Comparison of ENCODE assay signal across 8 cellular contexts in genomic region chr1:237562247-237562823, GRCh38.
DNase-seq lines count a peak whose midpoint lies in the region; ATAC-seq, FAIRE-seq and TF ChIP-seq lines count a peak whose summit lies in the region.

No MANE protein-coding gene starts in this region.

- H3K36me3 Mint-ChIP-seq in astrocyte (ENCODE audit: low read depth, unreplicated experiment), result no peaks in the 10 kb centered on the region

- ATAC-seq in GM19395 (IDR thresholded peaks at IDR 0.05; ENCODE audit: unreplicated experiment) (peak; percentile 90), HG03439 (IDR thresholded peaks at IDR 0.05; ENCODE audit: unreplicated experiment) (peak; percentile 68)

- no peak overlapping the region for H3K4me2 ChIP-seq in astrocyte (ENCODE audit: low read length)

- no peaks in the 10 kb centered on the region for H3K9me3 Mint-ChIP-seq in astrocyte (ENCODE audit: unreplicated experiment)

- no peaks in the 10 kb centered on the region for H3K4me1 ChIP-seq in astrocyte (ENCODE audit: insufficient read depth, low read length)
- no peaks in the 10 kb centered on the region for H3K4me1 ChIP-seq in uterus

- H3K9me3 ChIP-seq in astrocyte (ENCODE audit: insufficient read depth, low read depth, low read length), result no peaks in the 10 kb centered on the region
- H3K9me3 ChIP-seq in uterus, result no peaks in the 10 kb centered on the region

- no peak overlapping the region for H3K27ac ChIP-seq in astrocyte (ENCODE audit: low read depth, low read length)
- H3K27ac ChIP-seq in uterus, result no peak overlapping the region

- TF ChIP-seq CTCF in astrocyte (IDR thresholded peaks at IDR 0.05; ENCODE audit: insufficient read depth, low read depth, low read length) (peak; percentile 61), uterus (IDR thresholded peaks at IDR 0.05) (peak; percentile 19 to 62 (median 25))

- no peaks in the 10 kb centered on the region for H3K27me3 ChIP-seq in astrocyte (ENCODE audit: insufficient read depth, low read length)
- H3K27me3 ChIP-seq in uterus, result no peaks in the 10 kb centered on the region

- intact Hi-C loops in uterus (cut with DNase I; ENCODE audit: low total_unique reads), result no loop called here

- peak; percentile 89 for DNase-seq in DMS53 (lab: John Stamatoyannopoulos, UW)
- DNase-seq in NCI-H510A (lab: John Stamatoyannopoulos, UW), result peak; percentile 8
- peak; percentile 37 for DNase-seq in astrocyte (ENCODE audit: low read depth)
- DNase-seq in inferior parietal cortex (ENCODE audit: extremely low spot score), result peak; percentile 90
- no peak for DNase-seq in uterus
- no peak for DNase-seq in activated effector memory CD4-positive, alpha-beta T cell treated with anti-CD3 and anti-CD28 coated beads, Interleukin-2, amount 50 U/mL, for 16 hours

- H3K4me3 Mint-ChIP-seq in astrocyte (ENCODE audit: unreplicated experiment), result no peak overlapping the region

- no peak overlapping the region for H3K4me3 ChIP-seq in astrocyte (ENCODE audit: insufficient read depth, low read depth, low read length)
- no peak overlapping the region for H3K4me3 ChIP-seq in uterus

- no peaks in the 10 kb centered on the region for H3K27me3 Mint-ChIP-seq in astrocyte (ENCODE audit: low read depth, unreplicated experiment)

- no peaks in the 10 kb centered on the region for H3K36me3 ChIP-seq in astrocyte (ENCODE audit: insufficient read depth, low read length)
- H3K36me3 ChIP-seq in uterus, result no peaks in the 10 kb centered on the region

- no peaks in the 10 kb centered on the region for H4K20me1 ChIP-seq in astrocyte (ENCODE audit: insufficient read depth, low read length)

- no peak overlapping the region for H3K9ac ChIP-seq in astrocyte (ENCODE audit: low read length)

- H3K79me2 ChIP-seq in astrocyte (ENCODE audit: insufficient read depth, low read length), result no peaks in the 10 kb centered on the region

- TF ChIP-seq POLR2A in uterus (IDR thresholded peaks at IDR 0.05), result no peak

- H2AFZ ChIP-seq in astrocyte (ENCODE audit: low read depth, low read length), result no peak overlapping the region

- H3K4me1 Mint-ChIP-seq in astrocyte (ENCODE audit: low read depth, unreplicated experiment), result no peaks in the 10 kb centered on the region

- H3K27ac Mint-ChIP-seq in astrocyte (ENCODE audit: unreplicated experiment), result no peak overlapping the region

- no peak for FAIRE-seq in astrocyte (lab: Jason Lieb, UNC)

Comparison
In these comparisons a context has a peak if more than half of its experiments do, and no peak if none do; other contexts are left out.
1. DNase-seq: peak in DMS53 (single experiment), NCI-H510A (single experiment), astrocyte (single experiment) and inferior parietal cortex (single experiment); none in uterus (0 of 2) and activated effector memory CD4-positive, alpha-beta T cell treated with anti-CD3 and anti-CD28 coated beads, Interleukin-2, amount 50 U/mL, for 16 hours (single experiment).